In the genomic region with DNA sequence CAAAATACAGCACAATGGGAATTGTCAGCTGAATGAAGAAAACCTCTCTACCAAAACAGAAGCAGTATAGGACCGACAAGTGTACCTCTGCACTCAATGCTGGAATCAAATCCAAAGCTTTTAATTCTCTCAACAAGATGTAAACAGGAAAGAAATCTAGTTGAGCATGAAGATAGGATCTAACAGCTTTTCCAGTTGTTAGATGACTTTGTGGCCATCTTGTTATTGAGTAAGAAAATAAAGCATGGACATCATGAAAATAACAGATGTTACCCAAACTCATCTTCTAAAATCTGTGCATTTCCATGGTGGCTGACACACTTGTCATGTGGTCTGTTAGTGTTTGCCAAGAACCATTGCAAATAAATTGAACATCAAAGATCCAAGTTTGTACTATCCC, we compare ENCODE assay signal across 26 cellular contexts.
"Had no signal": no experiment of that assay in that cellular context is flagged by ENCODE, and none has a peak within 500 bp of the region (broad histone marks: within the 10 kb centered on the region; RNA-seq: fewer than 3 reads in every experiment).

No MANE protein-coding gene starts in this region.

- H3K4me3 Mint-ChIP-seq: activated B cell treated with CpG ODN at 0.5 μM for 24 hours; activated CD4-positive, alpha-beta T cell treated with anti-CD3 and anti-CD28 coated beads for 36 hours; activated naive CD4-positive, alpha-beta T cell treated with anti-CD3 and anti-CD28 coated beads for 36 hours; activated naive CD8-positive, alpha-beta T cell treated with anti-CD3 and anti-CD28 coated beads, Interleukin-2, amount 50 U/mL, for 24 hours; activated T-cell treated with anti-CD3 and anti-CD28 coated beads, Interleukin-2, amount 50 U/mL, for 4 hours; brain; immature natural killer cell; neural crest cell had no signal

- H3K27me3 Mint-ChIP-seq: activated B cell treated with CpG ODN at 0.5 μM for 24 hours; activated CD4-positive, alpha-beta T cell treated with anti-CD3 and anti-CD28 coated beads for 36 hours; activated naive CD8-positive, alpha-beta T cell treated with anti-CD3 and anti-CD28 coated beads, Interleukin-2, amount 50 U/mL, for 24 hours; brain; progenitor cell of endocrine pancreas had no signal

- ATAC-seq: activated naive CD8-positive, alpha-beta T cell treated with anti-CD3 and anti-CD28 coated beads, Interleukin-2, amount 50 U/mL, for 24 hours; esophagus mucosa; left lung; upper lobe of right lung had no signal

- H3K27ac Mint-ChIP-seq: activated B cell treated with CpG ODN at 0.5 μM for 24 hours; activated CD4-positive, alpha-beta T cell treated with anti-CD3 and anti-CD28 coated beads for 36 hours; activated naive CD4-positive, alpha-beta T cell treated with anti-CD3 and anti-CD28 coated beads for 36 hours; brain; progenitor cell of endocrine pancreas had no signal

- DNase-seq: activated B cell treated with CpG ODN at 0.5 μM for 24 hours; activated CD4-positive, alpha-beta T cell treated with anti-CD3 and anti-CD28 coated beads for 36 hours; activated CD4-positive, alpha-beta T cell treated with anti-CD3 and anti-CD28 coated beads, Interleukin-2, amount 50 U/mL, for 4 hours; activated CD8-positive, alpha-beta memory T cell treated with anti-CD3 and anti-CD28 coated beads for 24 hours; activated CD8-positive, alpha-beta memory T cell treated with anti-CD3 and anti-CD28 coated beads, Interleukin-2, amount 50 U/mL, for 48 hours; activated naive CD4-positive, alpha-beta T cell treated with anti-CD3 and anti-CD28 coated beads for 36 hours; activated naive CD8-positive, alpha-beta T cell treated with anti-CD3 and anti-CD28 coated beads, Interleukin-2, amount 50 U/mL, for 24 hours; activated T-cell treated with anti-CD3 and anti-CD28 coated beads, Interleukin-2, amount 50 U/mL, for 4 hours; dermis blood vessel endothelial cell; effector memory CD4-positive, alpha-beta T cell; foreskin melanocyte; glutamatergic neuron; immature natural killer cell; left lung; retina; stimulated activated CD4-positive, alpha-beta T cell treated with anti-CD3 and anti-CD28 coated beads, Interleukin-4, amount 100 ng/mL, for 1 hour; stimulated activated naive CD4-positive, alpha-beta T cell; T-helper 1 cell; T1000; thyroid gland; upper lobe of right lung had no signal

- H3K27me3 ChIP-seq: hepatocyte, left lung, thyroid gland, upper lobe of right lung had no signal

- H3K9me3 Mint-ChIP-seq: activated B cell treated with CpG ODN at 0.5 μM for 24 hours; activated naive CD4-positive, alpha-beta T cell treated with anti-CD3 and anti-CD28 coated beads for 36 hours; activated naive CD8-positive, alpha-beta T cell treated with anti-CD3 and anti-CD28 coated beads, Interleukin-2, amount 50 U/mL, for 24 hours; activated T-cell treated with anti-CD3 and anti-CD28 coated beads, Interleukin-2, amount 50 U/mL, for 4 hours; brain; immature natural killer cell; neural crest cell had no signal

- H3K4me2 ChIP-seq: hepatocyte had no signal

- H3K9me3 ChIP-seq: left lung, thyroid gland, upper lobe of right lung had no signal

- H3K27ac ChIP-seq: hepatocyte, left lung, thyroid gland, upper lobe of right lung had no signal

- H3K4me1 ChIP-seq: left lung, upper lobe of right lung had no signal

- H3K4me3 ChIP-seq: hepatocyte, left lung, thyroid gland, upper lobe of right lung had no signal

- H2AFZ ChIP-seq: hepatocyte had no signal

- H3K4me1 Mint-ChIP-seq: activated B cell treated with CpG ODN at 0.5 μM for 24 hours, neural crest cell had no signal
